In genomic region chr17:3659541-3660111, GRCh38 we compare ENCODE assay signal across 10 cellular contexts. TPM values are rescaled to one million over a fixed set of nuclear protein-coding genes. Genes with fewer than 3 reads are reported as not detected.
DNase-seq lines count a peak whose midpoint lies in the region; ATAC-seq, FAIRE-seq and TF ChIP-seq lines count a peak whose summit lies in the region.
"Had no signal": no experiment of that assay in that cellular context is flagged by ENCODE, and none has a peak within 500 bp of the region (broad histone marks: within the 10 kb centered on the region; RNA-seq: fewer than 3 reads in every experiment).

No MANE protein-coding gene starts in this region.

- H4K91ac ChIP-seq in H1 (replicated peaks; ENCODE audit: insufficient read length, low read length): no peak overlapping the region

- TF ChIP-seq POLR2A in H1 (IDR thresholded peaks at IDR 0.05; ENCODE audit: control extremely low read depth in 1 of 2, low read depth in 2 of 2, low read length in 2 of 2) (peak in 1 of 2 experiments; percentile 40; a peak in 1 of 3 replicates), right lobe of liver (IDR thresholded peaks at IDR 0.05) (no peak), upper lobe of left lung (IDR thresholded peaks at IDR 0.05) (no peak)

- no peaks in the 10 kb centered on the region for H3K27me3 ChIP-seq in H1 (replicated peaks in 1 of 4; ENCODE audit: control insufficient read depth in 3 of 4, extremely low read depth in 1 of 4, insufficient read depth in 3 of 4, low read length in 3 of 4)
- no peaks in the 10 kb centered on the region for H3K27me3 ChIP-seq in right lobe of liver
- no peaks in the 10 kb centered on the region for H3K27me3 ChIP-seq in upper lobe of left lung
- no peaks in the 10 kb centered on the region for H3K27me3 ChIP-seq in HAP-1 (ENCODE audit: low read depth)

- H3K27ac ChIP-seq in H1 (ENCODE audit: low read depth, low read length): no peak overlapping the region
- H3K27ac ChIP-seq in right lobe of liver: peak overlapping the region in 1 of 3 donors; percentile 47
- H3K27ac ChIP-seq in upper lobe of left lung: peak overlapping the region; percentile 46 to 58 (median 47)

- CTCF ChIA-PET in H1 (lab: Charles Lee; ENCODE audit: partially characterized antibody): interaction anchor here (1.6 to 4.2 kb wide), 2 partner anchors 12 to 23 kb away, joined by 8 to 20 read pairs; no protein-coding TSS in a partner anchor

- H3K4me1 ChIP-seq in H1 (replicated peaks in 1 of 4; ENCODE audit: control insufficient read depth in 3 of 4, insufficient read depth in 4 of 4, low read length in 3 of 4): peaks cover 0 to 3% (median 1%) of the 10 kb centered on the region in 4 experiments; a peak in 3 of 7 replicates
- H3K4me1 ChIP-seq in right lobe of liver: peaks cover 0 to 16% (median 4%) of the 10 kb centered on the region in 4 donors
- H3K4me1 ChIP-seq in upper lobe of left lung: peaks cover 7 to 10% (median 8%) of the 10 kb centered on the region in 4 donors
- no peaks in the 10 kb centered on the region for H3K4me1 ChIP-seq in HAP-1

- H2BK20ac ChIP-seq in H1 (ENCODE audit: low read length): no peak overlapping the region

- no peak overlapping the region for H3K23ac ChIP-seq in H1 (ENCODE audit: insufficient read length)

- no peaks in the 10 kb centered on the region for H3K9me3 ChIP-seq in H1 (ENCODE audit: insufficient read depth in 2 of 2, low read depth in 1 of 2, low read length in 1 of 2)
- no peaks in the 10 kb centered on the region for H3K9me3 ChIP-seq in right lobe of liver
- no peaks in the 10 kb centered on the region for H3K9me3 ChIP-seq in upper lobe of left lung
- H3K9me3 ChIP-seq in HAP-1: no peaks in the 10 kb centered on the region

- POLR2A ChIA-PET in H1 (lab: Charles Lee; ENCODE audit: partially characterized antibody): interaction anchor here (1.3 to 18.4 kb wide), 4 partner anchors 4 to 23 kb away, joined by 5 to 194 read pairs (median 101); partner anchors contain the start of genes CTNS, EMC6, SHPK and TAX1BP3

- H3K79me1 ChIP-seq in H1 (ENCODE audit: low read depth, low read length): no peaks in the 10 kb centered on the region; the same call in 1 of the 2 replicates

- WGBS in H1 (ENCODE audit: extremely low coverage in 1 of 2, insufficient coverage in 1 of 2, insufficient read length in 1 of 2, insufficient replicate concordance in 2 of 2, low coverage in 1 of 2, low lambda C conversion rate in 2 of 2, missing lambda C conversion rate in 1 of 2), 2 experiments: 95% methylated on average over 20 of the region's 22 CpGs; no CpG with 5 or more reads in 1 of the 2 experiments
- WGBS in right lobe of liver (ENCODE audit: insufficient coverage, low coverage, low lambda C conversion rate, missing lambda C conversion rate): 88% methylated on average over 5 of the region's 22 CpGs
- 79 to 83% methylated on average over 8 to 22 of the region's 22 CpGs for WGBS in upper lobe of left lung, 2 donors

- TF ChIP-seq CTCF in H1 (IDR thresholded peaks at IDR 0.05; ENCODE audit: control extremely low read depth in 1 of 3, insufficient read depth in 1 of 3, low read depth in 1 of 3, low read length in 3 of 3) (no peak), right lobe of liver (IDR thresholded peaks at IDR 0.05) (no peak), upper lobe of left lung (IDR thresholded peaks at IDR 0.05) (peak in 1 of 6 experiments; percentile 45)

- no peak overlapping the region for H2AFZ ChIP-seq in H1 (ENCODE audit: low read length)

- no peak overlapping the region for H3K56ac ChIP-seq in H1 (replicated peaks; ENCODE audit: insufficient read length, low read depth, low read length)

- H2AK5ac ChIP-seq in H1 (ENCODE audit: low read depth, low read length): no peak overlapping the region

- ATAC-seq in right lobe of liver: peak in 3 of 4 donors; percentile 7 to 75 (median 74)
- peak; percentile 6 to 81 for ATAC-seq in upper lobe of left lung (ENCODE audit: low FRiP score in 2 of 2)
- no peak for ATAC-seq in GM19467 (IDR thresholded peaks at IDR 0.05; ENCODE audit: unreplicated experiment)
- ATAC-seq in HG03469 (IDR thresholded peaks at IDR 0.05; ENCODE audit: unreplicated experiment): no peak
- ATAC-seq: activated T-helper 17 cell treated with anti-CD3 and anti-CD28 coated beads, Interleukin-2, amount 50 U/mL, for 72 hours had no signal

- H3K36me3 ChIP-seq in H1 (ENCODE audit: control insufficient read depth in 2 of 4, insufficient read depth in 4 of 4, low read length in 3 of 4) (peaks cover 0 to 6% (median 2%) of the 10 kb centered on the region in 4 experiments; a peak in 4 of 8 replicates), right lobe of liver (no peaks in the 10 kb centered on the region), upper lobe of left lung (peaks cover under 1 to 74% (median 47%) of the 10 kb centered on the region in 4 donors), HAP-1 (replicated peaks) (no peaks in the 10 kb centered on the region; the same call in none of the 2 replicates)

- H3K23me2 ChIP-seq in H1 (ENCODE audit: low read depth, low read length): no peaks in the 10 kb centered on the region; the same call in 1 of the 2 replicates

- TF ChIP-seq EP300 in H1 (IDR thresholded peaks at IDR 0.05; ENCODE audit: borderline replicate concordance in 1 of 2, low read depth in 2 of 2, low read length in 2 of 2) (no peak), upper lobe of left lung (IDR thresholded peaks at IDR 0.05) (no peak)

- in situ Hi-C loops in HAP-1 (cut with MboI; ENCODE audit: low sequenced_read_pairs): no loop called here

- FAIRE-seq in H1 (lab: Jason Lieb, UNC): no peak

- no peaks in the 10 kb centered on the region for H3K79me2 ChIP-seq in H1 (ENCODE audit: control insufficient read depth in 1 of 2, insufficient read depth in 2 of 2, low read length in 2 of 2)

- DNase-seq in LHCN-M2 (ENCODE audit: low read depth) (peak; percentile 85), H1 (ENCODE audit: low read depth in 1 of 2, low spot score in 2 of 2) (no peak), right lobe of liver (peak in 2 of 3 donors; percentile 64 to 80), upper lobe of left lung (peak in 1 of 2 donors; percentile 81), HAP-1 (ENCODE audit: low spot score in 2 of 2) (no peak), NCI-H82 treated with DMSO at 0.1 percent for 48 hours (lab: John Stamatoyannopoulos, UW; ENCODE audit: unreplicated experiment) (no peak)
- DNase-seq: NCI-H1694 treated with DMSO at 0.1 percent for 48 hours had no signal

- intact Hi-C loops in right lobe of liver (cut with DNase I): no loop called here

- no peak overlapping the region for H4K5ac ChIP-seq in H1 (ENCODE audit: insufficient read length, low read depth, low read length)

- H3K4me3 ChIP-seq in H1 (ENCODE audit: extremely low read depth in 1 of 4, insufficient read depth in 2 of 4, low read depth in 3 of 4, low read length in 4 of 4) (no peak overlapping the region), right lobe of liver (no peak overlapping the region), upper lobe of left lung (no peak overlapping the region), HAP-1 (no peak overlapping the region)

- TF ChIP-seq RAD21 in H1 (IDR thresholded peaks at IDR 0.05 in 1 of 2, conservative IDR thresholded peaks at IDR 0.05 in 1 of 2; ENCODE audit: low read depth in 2 of 2, low read length in 2 of 2): no peak

- H3K9ac ChIP-seq in H1 (replicated peaks in 1 of 4; ENCODE audit: extremely low read depth in 1 of 4, low read depth in 3 of 4, low read length in 3 of 4): no peak overlapping the region

- no peak overlapping the region for H2BK5ac ChIP-seq in H1 (ENCODE audit: low read depth, low read length)

- no peak overlapping the region for H3K14ac ChIP-seq in H1 (ENCODE audit: insufficient read length)

- H4K20me1 ChIP-seq in H1 (replicated peaks in 1 of 2; ENCODE audit: control insufficient read depth in 1 of 2, insufficient read depth in 2 of 2, low read length in 2 of 2): peaks cover 4 to 6% of the 10 kb centered on the region in 2 experiments

- 0 out of 2 replicates have a peak overlapping the region, but pooled peaks have one; percentile 35 for H4K8ac ChIP-seq in H1 (ENCODE audit: extremely low read depth, insufficient read depth, low read length)

- H3K4me2 ChIP-seq in H1 (ENCODE audit: insufficient read depth in 1 of 2, low read depth in 2 of 2, low read length in 2 of 2): no peak overlapping the region

- H3K18ac ChIP-seq in H1 (ENCODE audit: extremely low read depth, low read length): no peak overlapping the region

- H2BK15ac ChIP-seq in H1 (ENCODE audit: low read length): no peak overlapping the region

- H3K4ac ChIP-seq in H1 (replicated peaks; ENCODE audit: insufficient read length, low read depth, low read length): no peak overlapping the region

- no peak overlapping the region for H2BK120ac ChIP-seq in H1 (replicated peaks; ENCODE audit: low read depth, low read length)

- no peak overlapping the region for H2BK12ac ChIP-seq in H1 (ENCODE audit: low read depth, low read length)

RNA-seq across cellular contexts. Expression of gene TAX1BP3, which starts 8.8 kb away (rescaled TPM):
- 259 and 286 TPM in 2 replicates for total RNA-seq in LHCN-M2 (2014; rRNA removed)
- polyA plus RNA-seq in LHCN-M2 (2012): 392 TPM
- 81.8 and 83.5 TPM in 2 replicates for total RNA-seq in H1 (2021; fragmentation: NEBNext Ultra II Directional; extraction: Animal tissue kit (Norgen Biotek cat#: 25700))
- polyA plus RNA-seq in H1 (2011; rRNA removed): 65.3 and 87.8 TPM in 2 replicates
- polyA plus RNA-seq in H1 (2011; cell fraction: cytosol; rRNA removed): 57.7 TPM
- polyA plus RNA-seq in H1 (2011; cell fraction: nucleus; rRNA removed): 65.3 TPM
- 52.0 to 62.8 TPM (median 59.9 TPM) in 4 replicates for polyA plus RNA-seq in H1 (2012, experiment 1 of 2)
- polyA plus RNA-seq in H1 (2012, experiment 2 of 2): 59.4 TPM
- 43.5 TPM for polyA plus RNA-seq in H1 (2013, experiment 1 of 2)
- 41.3 TPM for polyA plus RNA-seq in H1 (2013, experiment 2 of 2)
- polyA minus RNA-seq in H1 (2011; rRNA and poly(A)+ RNA removed): 24.4 and 26.0 TPM in 2 replicates
- 40.2 TPM for polyA minus RNA-seq in H1 (2011; cell fraction: cytosol; rRNA and poly(A)+ RNA removed)
- polyA minus RNA-seq in H1 (2011; cell fraction: nucleus; rRNA and poly(A)+ RNA removed): 31.9 TPM
- 10 to 100 TPM in 4 of 6 experiments, 1 to 10 TPM in 2; 8.1 to 60.9 (median 34.7) TPM for total RNA-seq in right lobe of liver
- total RNA-seq in upper lobe of left lung: 100 to 1,000 TPM in 4 of 6 donors, 10 to 100 TPM in 2; 49.2 to 200 (median 126) TPM

RNA-seq across cellular contexts. Expression of gene EMC6, which starts 9.0 kb away (rescaled TPM):
- total RNA-seq in LHCN-M2 (2014; rRNA removed) (13.0 and 42.7 TPM in 2 replicates), right lobe of liver (10 to 100 TPM; 19.7 to 27.7 (median 24.4) TPM), upper lobe of left lung (10 to 100 TPM in 4 of 6 donors, 1 to 10 TPM in 1, not detected in 1; 9.8 to 38.7 (median 36.5) TPM)
- polyA plus RNA-seq in LHCN-M2 (2012): 67.7 TPM
- 81.5 and 86.5 TPM in 2 replicates for total RNA-seq in H1 (2021; fragmentation: NEBNext Ultra II Directional; extraction: Animal tissue kit (Norgen Biotek cat#: 25700))
- polyA plus RNA-seq in H1 (2011; rRNA removed): 193 and 201 TPM in 2 replicates
- polyA plus RNA-seq in H1 (2011; cell fraction: cytosol; rRNA removed): 142 TPM
- 66.9 TPM for polyA plus RNA-seq in H1 (2011; cell fraction: nucleus; rRNA removed)
- 63.1 to 87.1 TPM (median 69.6 TPM) in 4 replicates for polyA plus RNA-seq in H1 (2012, experiment 1 of 2)
- 188 TPM for polyA plus RNA-seq in H1 (2012, experiment 2 of 2)
- polyA plus RNA-seq in H1 (2013, experiment 1 of 2): 195 TPM
- polyA plus RNA-seq in H1 (2013, experiment 2 of 2): 204 TPM
- 7.8 and 11.7 TPM in 2 replicates for polyA minus RNA-seq in H1 (2011; rRNA and poly(A)+ RNA removed)
- 45.8 TPM for polyA minus RNA-seq in H1 (2011; cell fraction: cytosol; rRNA and poly(A)+ RNA removed)
- 29.2 TPM for polyA minus RNA-seq in H1 (2011; cell fraction: nucleus; rRNA and poly(A)+ RNA removed)

RNA-seq across cellular contexts. Expression of gene CTNS, which starts 23.1 kb away (rescaled TPM):
- total RNA-seq in LHCN-M2 (2014; rRNA removed): 20.3 and 29.1 TPM in 2 replicates
- 14.9 TPM for polyA plus RNA-seq in LHCN-M2 (2012)
- total RNA-seq in H1 (2021; fragmentation: NEBNext Ultra II Directional; extraction: Animal tissue kit (Norgen Biotek cat#: 25700)): 12.9 and 16.4 TPM in 2 replicates
- polyA plus RNA-seq in H1 (2011; rRNA removed): 11.6 and 13.1 TPM in 2 replicates
- polyA plus RNA-seq in H1 (2011; cell fraction: cytosol; rRNA removed): 11.9 TPM
- polyA plus RNA-seq in H1 (2011; cell fraction: nucleus; rRNA removed): 22.3 TPM
- polyA plus RNA-seq in H1 (2012, experiment 1 of 2): 13.0 to 16.4 TPM (median 15.1 TPM) in 4 replicates
- polyA plus RNA-seq in H1 (2012, experiment 2 of 2): 19.1 TPM
- polyA plus RNA-seq in H1 (2013, experiment 1 of 2): 22.0 TPM
- 21.1 TPM for polyA plus RNA-seq in H1 (2013, experiment 2 of 2)
- 12.1 and 12.4 TPM in 2 replicates for polyA minus RNA-seq in H1 (2011; rRNA and poly(A)+ RNA removed)
- 6.5 TPM for polyA minus RNA-seq in H1 (2011; cell fraction: cytosol; rRNA and poly(A)+ RNA removed)
- polyA minus RNA-seq in H1 (2011; cell fraction: nucleus; rRNA and poly(A)+ RNA removed): 13.1 TPM
- total RNA-seq in right lobe of liver: 10 to 100 TPM in 2 of 6 experiments, 1 to 10 TPM in 4; 6.7 to 30.3 (median 9.4) TPM
- 10 to 100 TPM; 22.1 to 31.4 (median 25.3) TPM for total RNA-seq in upper lobe of left lung

RNA-seq across cellular contexts. Expression of gene SHPK, which starts 23.6 kb away (rescaled TPM):
- total RNA-seq in LHCN-M2 (2014; rRNA removed) (17.4 and 17.8 TPM in 2 replicates), right lobe of liver (10 to 100 TPM; 13.5 to 26.1 (median 22.8) TPM), upper lobe of left lung (10 to 100 TPM; 10.5 to 25.1 (median 12.4) TPM)
- polyA plus RNA-seq in LHCN-M2 (2012): 6.3 TPM
- total RNA-seq in H1 (2021; fragmentation: NEBNext Ultra II Directional; extraction: Animal tissue kit (Norgen Biotek cat#: 25700)): 36.7 and 37.3 TPM in 2 replicates
- polyA plus RNA-seq in H1 (2011; rRNA removed): 28.6 and 35.5 TPM in 2 replicates
- 31.3 TPM for polyA plus RNA-seq in H1 (2011; cell fraction: cytosol; rRNA removed)
- polyA plus RNA-seq in H1 (2011; cell fraction: nucleus; rRNA removed): 30.6 TPM
- 23.2 to 29.6 TPM (median 26.8 TPM) in 4 replicates for polyA plus RNA-seq in H1 (2012, experiment 1 of 2)
- 30.1 TPM for polyA plus RNA-seq in H1 (2012, experiment 2 of 2)
- 17.8 TPM for polyA plus RNA-seq in H1 (2013, experiment 1 of 2)
- 18.5 TPM for polyA plus RNA-seq in H1 (2013, experiment 2 of 2)
- polyA minus RNA-seq in H1 (2011; rRNA and poly(A)+ RNA removed): 52.4 and 60.5 TPM in 2 replicates
- 28.8 TPM for polyA minus RNA-seq in H1 (2011; cell fraction: cytosol; rRNA and poly(A)+ RNA removed)
- 26.7 TPM for polyA minus RNA-seq in H1 (2011; cell fraction: nucleus; rRNA and poly(A)+ RNA removed)

RNA-seq across cellular contexts. Expression of gene P2RX5, which starts 36.3 kb away (rescaled TPM):
- total RNA-seq in LHCN-M2 (2014; rRNA removed) (21.5 and 28.6 TPM in 2 replicates), right lobe of liver (1 to 10 TPM in 1 of 6 experiments, under 1 TPM in 5; 0.13 to 1.1 (median 0.40) TPM), upper lobe of left lung (10 to 100 TPM in 1 of 6 donors, 1 to 10 TPM in 3, under 1 TPM in 1, not detected in 1; 0.46 to 15.7 (median 2.5) TPM)
- polyA plus RNA-seq in LHCN-M2 (2012): 31.5 TPM
- 15.5 and 15.6 TPM in 2 replicates for total RNA-seq in H1 (2021; fragmentation: NEBNext Ultra II Directional; extraction: Animal tissue kit (Norgen Biotek cat#: 25700))
- polyA plus RNA-seq in H1 (2011; rRNA removed): 12.0 and 14.2 TPM in 2 replicates
- polyA plus RNA-seq in H1 (2011; cell fraction: cytosol; rRNA removed): 11.7 TPM
- 16.5 TPM for polyA plus RNA-seq in H1 (2011; cell fraction: nucleus; rRNA removed)
- polyA plus RNA-seq in H1 (2012, experiment 1 of 2): 12.6 to 18.3 TPM (median 15.5 TPM) in 4 replicates
- 17.0 TPM for polyA plus RNA-seq in H1 (2012, experiment 2 of 2)
- polyA plus RNA-seq in H1 (2013, experiment 1 of 2): 9.6 TPM
- 10.6 TPM for polyA plus RNA-seq in H1 (2013, experiment 2 of 2)
- polyA minus RNA-seq in H1 (2011; rRNA and poly(A)+ RNA removed): 11.4 and 14.2 TPM in 2 replicates
- 6.0 TPM for polyA minus RNA-seq in H1 (2011; cell fraction: cytosol; rRNA and poly(A)+ RNA removed)
- polyA minus RNA-seq in H1 (2011; cell fraction: nucleus; rRNA and poly(A)+ RNA removed): 6.3 TPM

Comparison
In these comparisons a context has a peak if more than half of its experiments do, and no peak if none do; other contexts are left out.
1. DNase-seq: peak in LHCN-M2 (single experiment) and right lobe of liver (2 of 3); none in H1 (0 of 2), HAP-1 (0 of 2) and NCI-H82 treated with DMSO at 0.1 percent for 48 hours (single experiment).
2. ATAC-seq: peak in right lobe of liver (3 of 4) and upper lobe of left lung (2 of 2); none in GM19467 (single experiment) and HG03469 (single experiment).